Comparison of ENCODE assay signal across 13 cellular contexts in genomic region chr4:71487324-71487677, GRCh38.
DNase-seq lines count a peak whose midpoint lies in the region; ATAC-seq and TF ChIP-seq lines count a peak whose summit lies in the region.
"Had no signal": no experiment of that assay in that cellular context is flagged by ENCODE, and none has a peak within 500 bp of the region (broad histone marks: within the 10 kb centered on the region; RNA-seq: fewer than 3 reads in every experiment).

No MANE protein-coding gene starts in this region.

- H2AFZ ChIP-seq in neural progenitor cell (replicated peaks), result peak overlapping the region; percentile 98

- no peaks in the 10 kb centered on the region for H3K27me3 ChIP-seq in right atrium auricular region
- H3K27me3 ChIP-seq in cardiac muscle cell, result no peaks in the 10 kb centered on the region
- no peaks in the 10 kb centered on the region for H3K27me3 ChIP-seq in neural progenitor cell
- H3K27me3 ChIP-seq: upper lobe of left lung had no signal

- H3K9ac ChIP-seq in neural progenitor cell, result no peak overlapping the region

- H3K4me1 Mint-ChIP-seq in neural progenitor cell, result peaks cover 10% of the 10 kb centered on the region

- no peak overlapping the region for H3K4me3 Mint-ChIP-seq in neural progenitor cell
- H3K4me3 Mint-ChIP-seq: mesothelial cell of epicardium had no signal

- H3K36me3 Mint-ChIP-seq in neural progenitor cell, result no peaks in the 10 kb centered on the region

- peaks cover 10% of the 10 kb centered on the region for H3K9me3 Mint-ChIP-seq in neural progenitor cell

- H3K4me2 ChIP-seq in neural progenitor cell, result peak overlapping the region; percentile 5

- no peaks in the 10 kb centered on the region for H3K27me3 Mint-ChIP-seq in neural progenitor cell (ENCODE audit: insufficient read depth, low read depth)

- H3F3A ChIP-seq in neural progenitor cell (ENCODE audit: low read depth), result no peaks in the 10 kb centered on the region

- no peaks in the 10 kb centered on the region for H3K9me3 ChIP-seq in right atrium auricular region
- no peaks in the 10 kb centered on the region for H3K9me3 ChIP-seq in cardiac muscle cell (ENCODE audit: low read depth)
- no peaks in the 10 kb centered on the region for H3K9me3 ChIP-seq in neural progenitor cell (ENCODE audit: low read depth)
- H3K9me3 ChIP-seq: upper lobe of left lung had no signal

- TF ChIP-seq CTCF in right atrium auricular region (IDR thresholded peaks at IDR 0.05), result no peak
- TF ChIP-seq CTCF in cardiac muscle cell (IDR thresholded peaks at IDR 0.05; ENCODE audit: low read depth, low read length), result no peak
- TF ChIP-seq CTCF in neural progenitor cell (IDR thresholded peaks at IDR 0.05), result no peak

- H3K4me3 ChIP-seq in right atrium auricular region (peak overlapping the region in 1 of 2 donors; percentile 5), cardiac muscle cell (no peak overlapping the region), neural progenitor cell (no peak overlapping the region)
- H3K4me3 ChIP-seq: upper lobe of left lung had no signal

- H3K27ac Mint-ChIP-seq in neural progenitor cell, result peak overlapping the region; percentile 89
- H3K27ac Mint-ChIP-seq: mesothelial cell of epicardium had no signal

- peaks cover 0 to 3% of the 10 kb centered on the region in 2 donors for H3K4me1 ChIP-seq in right atrium auricular region
- H3K4me1 ChIP-seq in cardiac muscle cell (ENCODE audit: low read depth), result peaks cover 9% of the 10 kb centered on the region
- peaks cover 13% of the 10 kb centered on the region for H3K4me1 ChIP-seq in neural progenitor cell
- H3K4me1 ChIP-seq: upper lobe of left lung had no signal

- DNase-seq in Right ventricle myocardium superior, result no peak
- no peak for DNase-seq in right atrium auricular region (ENCODE audit: low spot score)
- DNase-seq in cardiac muscle cell (ENCODE audit: low read depth in 1 of 2, low spot score in 1 of 2), result peak in 1 of 2 donors; percentile 50
- DNase-seq in neural progenitor cell (ENCODE audit: low spot score), result peak; percentile 52
- no peak for DNase-seq in activated effector memory CD4-positive, alpha-beta T cell treated with Interleukin-2 at 50 U/mL for 16 hours
- no peak for DNase-seq in NOMO-1 (lab: John Stamatoyannopoulos, UW; ENCODE audit: unreplicated experiment in 2 of 2)
- DNase-seq: activated CD8-positive, alpha-beta memory T cell treated with anti-CD3 and anti-CD28 coated beads, Interleukin-2, amount 50 U/mL, for 48 hours; Calu3; NCI-H774; upper lobe of left lung had no signal

- H3K79me2 ChIP-seq in neural progenitor cell (ENCODE audit: low read depth), result no peaks in the 10 kb centered on the region

- intact Hi-C loops in Right ventricle myocardium superior (cut with DNase I), result no loop called here

- ATAC-seq in Right ventricle myocardium superior (ENCODE audit: poor library complexity) (peak; percentile 90), HG03571 (IDR thresholded peaks at IDR 0.05; ENCODE audit: unreplicated experiment) (no peak), GM21717 (IDR thresholded peaks at IDR 0.05; ENCODE audit: unreplicated experiment) (no peak)

- no peaks in the 10 kb centered on the region for H3K36me3 ChIP-seq in right atrium auricular region
- H3K36me3 ChIP-seq in cardiac muscle cell, result no peaks in the 10 kb centered on the region
- no peaks in the 10 kb centered on the region for H3K36me3 ChIP-seq in neural progenitor cell
- H3K36me3 ChIP-seq: upper lobe of left lung had no signal

- H3K27ac ChIP-seq in right atrium auricular region, result peak overlapping the region in 1 of 2 donors; percentile 43
- H3K27ac ChIP-seq in cardiac muscle cell, result peak overlapping the region; percentile 35
- no peak overlapping the region for H3K27ac ChIP-seq in neural progenitor cell
- H3K27ac ChIP-seq: upper lobe of left lung had no signal

- no peaks in the 10 kb centered on the region for H4K20me1 ChIP-seq in neural progenitor cell (ENCODE audit: low read depth)
